8 cellular contexts compared by ENCODE assay signal in the genomic region with DNA sequence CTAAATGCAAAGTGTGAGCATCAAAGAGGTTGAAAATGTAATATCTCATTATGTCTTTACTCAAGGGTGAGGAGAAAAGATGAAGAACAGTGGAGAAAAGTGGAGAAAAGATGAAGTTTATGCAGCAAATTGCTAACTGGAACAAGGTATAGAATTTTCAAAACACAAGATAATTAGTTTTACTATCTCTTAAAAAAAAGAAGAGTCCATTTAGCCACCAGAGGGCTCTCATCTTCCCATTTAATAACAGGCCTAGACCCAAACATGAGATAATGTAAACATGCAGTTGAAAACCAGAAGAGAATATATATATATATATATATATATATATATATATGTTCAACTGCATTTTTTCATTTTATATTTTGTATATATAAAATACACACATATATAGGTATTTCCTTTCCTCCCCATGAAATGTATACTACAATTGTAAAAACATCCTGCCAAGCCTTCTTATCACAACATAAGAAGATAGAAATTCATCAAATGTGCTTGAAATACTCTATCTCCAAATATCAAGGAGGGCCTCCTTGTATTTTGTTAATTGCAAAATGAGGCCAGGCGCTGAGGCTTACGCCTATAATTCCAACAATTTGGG.
DNase-seq lines count a peak whose midpoint lies in the region; ATAC-seq, FAIRE-seq and TF ChIP-seq lines count a peak whose summit lies in the region.

No MANE protein-coding gene starts in this region.

- H3K4me3 Mint-ChIP-seq in WTC11: no peak overlapping the region

- no peaks in the 10 kb centered on the region for H3K36me3 ChIP-seq in BE2C
- no peaks in the 10 kb centered on the region for H3K36me3 ChIP-seq in Panc1 (ENCODE audit: control insufficient read depth, insufficient read depth, low read length)
- H3K36me3 ChIP-seq in endothelial cell of umbilical vein (ENCODE audit: control insufficient read depth in 2 of 2, extremely low read depth in 1 of 2, insufficient read depth in 2 of 2, low read length in 2 of 2): no peaks in the 10 kb centered on the region

- H3K27ac Mint-ChIP-seq in WTC11: no peak overlapping the region

- BruUV-seq in Panc1 (replicated peaks; lab: Mats Ljungman, UMichigan): no TSS peak
- BruUV-seq in endothelial cell of umbilical vein (replicated peaks; lab: Mats Ljungman, UMichigan): no TSS peak

- H3K27ac ChIP-seq in Panc1 (ENCODE audit: low read length) (no peak overlapping the region), endothelial cell of umbilical vein (ENCODE audit: insufficient read depth, low read depth, low read length) (no peak overlapping the region)

- H3K27me3 ChIP-seq in BE2C (no peaks in the 10 kb centered on the region), Panc1 (ENCODE audit: control insufficient read depth, insufficient read depth, low read length) (no peaks in the 10 kb centered on the region), endothelial cell of umbilical vein (ENCODE audit: control insufficient read depth in 2 of 2, insufficient read depth in 2 of 2, low read length in 2 of 2) (no peaks in the 10 kb centered on the region)

- no peak overlapping the region for H3K4me3 ChIP-seq in BE2C (ENCODE audit: low read depth, low read length)
- H3K4me3 ChIP-seq in Panc1 (ENCODE audit: low read depth in 2 of 2, low read length in 2 of 2): no peak overlapping the region
- H3K4me3 ChIP-seq in endothelial cell of umbilical vein (replicated peaks in 1 of 3; ENCODE audit: insufficient read depth in 1 of 3, low read depth in 1 of 3, low read length in 3 of 3): no peak overlapping the region

- peak; percentile 52 for TF ChIP-seq CTCF in BE2C (IDR thresholded peaks at IDR 0.05; ENCODE audit: low read depth, low read length)
- peak; percentile 11; the same call in 1 of the 2 replicates for TF ChIP-seq CTCF in Panc1 (IDR thresholded peaks at IDR 0.05)
- peak in 1 of 2 donors; percentile 16 for TF ChIP-seq CTCF in endothelial cell of umbilical vein (IDR thresholded peaks at IDR 0.05; ENCODE audit: extremely low read depth in 1 of 2, insufficient read depth in 1 of 2, low read depth in 1 of 2, low read length in 2 of 2)
- TF ChIP-seq CTCF in WTC11 (IDR thresholded peaks at IDR 0.05): no peak

- dilution Hi-C loops in endothelial cell of umbilical vein (cut with MboI; ENCODE audit: extremely low pct_ligation_motif_present, low sequenced_read_pairs): no loop called here

- H3K79me2 ChIP-seq in endothelial cell of umbilical vein (ENCODE audit: control insufficient read depth, insufficient read depth, low read length): no peaks in the 10 kb centered on the region

- intact Hi-C loops in Panc1 (cut with micrococcal nuclease; ENCODE audit: unreplicated experiment) (no loop called here), endothelial cell of umbilical vein (cut with micrococcal nuclease) (loop anchor here (1.0 to 2.0 kb wide), 5 partner anchors 310 to 905 kb away; no protein-coding TSS in a partner anchor)

- CTCF ChIA-PET in Panc1 (lab: Charles Lee): no interaction called here
- CTCF ChIA-PET in endothelial cell of umbilical vein (lab: Charles Lee): interaction anchor here (0.8 to 1.3 kb wide), 5 partner anchors 45 to 586 kb away, joined by 3 to 4 read pairs (median 4); no protein-coding TSS in a partner anchor
- CTCF ChIA-PET in WTC11 (lab: Charles Lee): no interaction called here

- no peaks in the 10 kb centered on the region for H3K4me1 ChIP-seq in BE2C
- H3K4me1 ChIP-seq in Panc1 (ENCODE audit: control insufficient read depth, insufficient read depth, low read length): no peaks in the 10 kb centered on the region
- H3K4me1 ChIP-seq in endothelial cell of umbilical vein (ENCODE audit: control insufficient read depth, extremely low read depth, insufficient read depth, low read length): no peaks in the 10 kb centered on the region

- H3K36me3 Mint-ChIP-seq in WTC11: 0 out of 2 replicates have a peak, but pooled peaks cover 3% of the 10 kb centered on the region

- H3K4me1 Mint-ChIP-seq in WTC11: no peaks in the 10 kb centered on the region

- TF ChIP-seq POLR2A in endothelial cell of umbilical vein (IDR thresholded peaks at IDR 0.05; ENCODE audit: low read depth, low read length): no peak

- H3K27me3 Mint-ChIP-seq in WTC11 (ENCODE audit: low read depth): no peaks in the 10 kb centered on the region

- in situ Hi-C loops in Panc1 (cut with HindIII; ENCODE audit: low pct_unique_long_range_greater_than_20kb, low sequenced_read_pairs): no loop called here

- ATAC-seq in Panc1 (no peak), WTC11 (no peak)

- no peak overlapping the region for H2AFZ ChIP-seq in endothelial cell of umbilical vein (ENCODE audit: low read depth, low read length)

- FAIRE-seq in endothelial cell of umbilical vein (lab: Jason Lieb, UNC): peak; percentile 55

- POLR2A ChIA-PET in Panc1 (lab: Charles Lee): no interaction called here
- POLR2A ChIA-PET in endothelial cell of umbilical vein (lab: Charles Lee): no interaction called here
- POLR2A ChIA-PET in WTC11 (lab: Charles Lee): no interaction called here

- H3K9me3 Mint-ChIP-seq in WTC11: peaks cover 13% of the 10 kb centered on the region

- no peaks in the 10 kb centered on the region for H4K20me1 ChIP-seq in endothelial cell of umbilical vein (replicated peaks; ENCODE audit: control insufficient read depth, extremely low read depth, insufficient read depth, low read length)

- H3K4me2 ChIP-seq in endothelial cell of umbilical vein (ENCODE audit: insufficient read depth, low read length): no peak overlapping the region

- no peak overlapping the region for H3K9ac ChIP-seq in endothelial cell of umbilical vein (replicated peaks; ENCODE audit: extremely low read depth, insufficient read depth, low read length)

- H3K9me3 ChIP-seq in BE2C (no peaks in the 10 kb centered on the region), Panc1 (ENCODE audit: control insufficient read depth, insufficient read depth, low read depth, low read length) (no peaks in the 10 kb centered on the region), endothelial cell of umbilical vein (replicated peaks; ENCODE audit: control insufficient read depth, insufficient read depth, low read length) (no peaks in the 10 kb centered on the region)

- DNase-seq in BE2C: no peak
- peak; percentile 31 for DNase-seq in HPDE6-E6E7 (ENCODE audit: extremely low spot score)
- DNase-seq in Panc1 (ENCODE audit: low read depth, low spot score): no peak
- DNase-seq in endothelial cell of umbilical vein (ENCODE audit: low read depth, low spot score): peak; percentile 47
- DNase-seq in pons (ENCODE audit: low spot score): peak; percentile 68
- no peak for DNase-seq in WTC11 (ENCODE audit: low spot score)
- DNase-seq in stimulated activated CD4-positive, alpha-beta T cell treated with anti-CD3 and anti-CD28 coated beads, Interleukin-2, amount 100 ng/mL, for 24 hours: no peak
- no peak for DNase-seq in NK-92 treated with Interleukin-12 subunit alpha and Interleukin-12 subunit beta, amount 100 ng/mL, for 24 hours (lab: John Stamatoyannopoulos, UW)

- H3K9me1 ChIP-seq in endothelial cell of umbilical vein (replicated peaks; ENCODE audit: control insufficient read depth, extremely low read depth, insufficient read depth, low read length): no peaks in the 10 kb centered on the region

TF ChIP-seq in endothelial cell of umbilical vein, 7 proteins besides CTCF, POLR2A, EP300 and RAD21:
- TF ChIP-seq GATA2 (IDR thresholded peaks at IDR 0.05; ENCODE audit: insufficient read depth, insufficient read length, low read depth, low read length) (no peak), MYC (IDR thresholded peaks at IDR 0.05; ENCODE audit: low read depth, low read length) (no peak), EZH2 (IDR thresholded peaks at IDR 0.05; ENCODE audit: borderline replicate concordance, low read depth, low read length, severe bottlenecking) (no peak), JUN (IDR thresholded peaks at IDR 0.05; ENCODE audit: borderline replicate concordance, insufficient read depth, insufficient read length, low read depth) (no peak), POLR2AphosphoS5 (IDR thresholded peaks at IDR 0.05; ENCODE audit: insufficient read depth, low read depth, low read length) (no peak), FOS (IDR thresholded peaks at IDR 0.05; ENCODE audit: borderline replicate concordance, insufficient read depth, low read length) (no peak)
- TF ChIP-seq, protein P1, sequence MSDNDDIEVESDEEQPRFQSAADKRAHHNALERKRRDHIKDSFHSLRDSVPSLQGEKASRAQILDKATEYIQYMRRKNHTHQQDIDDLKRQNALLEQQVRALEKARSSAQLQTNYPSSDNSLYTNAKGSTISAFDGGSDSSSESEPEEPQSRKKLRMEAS (IDR thresholded peaks at IDR 0.05; ENCODE audit: insufficient read depth, insufficient read length): no peak

TF ChIP-seq in WTC11, 78 proteins besides CTCF, POLR2A, EP300 and RAD21 (continues in another document):
- TF ChIP-seq PREB (CRISPR knock-in tag; IDR thresholded peaks at IDR 0.05; ENCODE audit: borderline replicate concordance) (no peak), ESRRA (CRISPR knock-in tag; IDR thresholded peaks at IDR 0.05; ENCODE audit: borderline replicate concordance) (no peak), ZNF317 (CRISPR knock-in tag; IDR thresholded peaks at IDR 0.05; ENCODE audit: borderline replicate concordance, low read depth) (no peak), IRF2 (CRISPR knock-in tag; IDR thresholded peaks at IDR 0.05; ENCODE audit: borderline replicate concordance, low read depth) (no peak)
- TF ChIP-seq, protein P2, sequence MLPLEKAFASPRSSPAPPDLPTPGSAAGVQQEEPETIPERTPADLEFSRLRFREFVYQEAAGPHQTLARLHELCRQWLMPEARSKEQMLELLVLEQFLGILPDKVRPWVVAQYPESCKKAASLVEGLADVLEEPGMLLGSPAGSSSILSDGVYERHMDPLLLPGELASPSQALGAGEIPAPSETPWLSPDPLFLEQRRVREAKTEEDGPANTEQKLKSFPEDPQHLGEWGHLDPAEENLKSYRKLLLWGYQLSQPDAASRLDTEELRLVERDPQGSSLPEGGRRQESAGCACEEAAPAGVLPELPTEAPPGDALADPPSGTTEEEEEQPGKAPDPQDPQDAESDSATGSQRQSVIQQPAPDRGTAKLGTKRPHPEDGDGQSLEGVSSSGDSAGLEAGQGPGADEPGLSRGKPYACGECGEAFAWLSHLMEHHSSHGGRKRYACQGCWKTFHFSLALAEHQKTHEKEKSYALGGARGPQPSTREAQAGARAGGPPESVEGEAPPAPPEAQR (CRISPR knock-in tag; IDR thresholded peaks at IDR 0.05): no peak

Comparison
In these comparisons a context has a peak if more than half of its experiments do, and no peak if none do; other contexts are left out.
1. DNase-seq: peak in HPDE6-E6E7 (single experiment), endothelial cell of umbilical vein (single experiment) and pons (single experiment); none in BE2C (single experiment), Panc1 (single experiment), WTC11 (single experiment), stimulated activated CD4-positive, alpha-beta T cell treated with anti-CD3 and anti-CD28 coated beads, Interleukin-2, amount 100 ng/mL, for 24 hours (0 of 2) and NK-92 treated with Interleukin-12 subunit alpha and Interleukin-12 subunit beta, amount 100 ng/mL, for 24 hours (single experiment).